In genomic region chr20:50959543-50960126, GRCh38 we compare ENCODE assay signal across 8 cellular contexts. TPM values are rescaled to one million over a fixed set of nuclear protein-coding genes. Genes with fewer than 3 reads are reported as not detected.
DNase-seq lines count a peak whose midpoint lies in the region; ATAC-seq and TF ChIP-seq lines count a peak whose summit lies in the region.

No MANE protein-coding gene starts in this region.

- H3K79me2 ChIP-seq in mesendoderm (ENCODE audit: control insufficient read depth, insufficient read depth, low read length) = peaks cover 39% of the 10 kb centered on the region

- peak overlapping the region; percentile 95 for H3K56ac ChIP-seq in mesendoderm (ENCODE audit: low read length)

- peak overlapping the region; percentile 75 for H3K9ac ChIP-seq in mesendoderm (ENCODE audit: low read length)

- no peak overlapping the region for H4K8ac ChIP-seq in mesendoderm (ENCODE audit: low read depth, low read length)

- TF ChIP-seq CTCF in cardiac muscle cell (IDR thresholded peaks at IDR 0.05; ENCODE audit: low read depth, low read length) = no peak
- no peak for TF ChIP-seq CTCF in brain microvascular endothelial cell (IDR thresholded peaks at IDR 0.05; ENCODE audit: low read depth, low read length, missing control alignments)
- TF ChIP-seq CTCF in upper lobe of right lung (IDR thresholded peaks at IDR 0.05) = no peak

- peaks cover 18% of the 10 kb centered on the region for H3K79me1 ChIP-seq in mesendoderm (ENCODE audit: low read length)

- WGBS in mesendoderm (ENCODE audit: extremely low coverage, insufficient coverage, low lambda C conversion rate) = no CpG with 5 or more reads among the region's 25 CpGs

- ATAC-seq in upper lobe of right lung (no peak), GM21723 (IDR thresholded peaks at IDR 0.05; ENCODE audit: unreplicated experiment) (no peak)

- H4K5ac ChIP-seq in mesendoderm (ENCODE audit: low read length) = no peak overlapping the region

- peaks cover 24% of the 10 kb centered on the region for H3K4me1 ChIP-seq in cardiac muscle cell (ENCODE audit: low read depth)
- peaks cover 5% of the 10 kb centered on the region for H3K4me1 ChIP-seq in mesendoderm (ENCODE audit: control insufficient read depth, low read depth, low read length)
- H3K4me1 ChIP-seq in upper lobe of right lung = peaks cover 32% of the 10 kb centered on the region

- H3K4ac ChIP-seq in mesendoderm (ENCODE audit: low read depth, low read length) = no peak overlapping the region

- H3K27me3 ChIP-seq in cardiac muscle cell (no peaks in the 10 kb centered on the region), brain microvascular endothelial cell (replicated peaks) (no peaks in the 10 kb centered on the region), mesendoderm (ENCODE audit: insufficient read depth, low read length, poor library complexity) (no peaks in the 10 kb centered on the region), upper lobe of right lung (no peaks in the 10 kb centered on the region)

- H2AK5ac ChIP-seq in mesendoderm (ENCODE audit: low read length) = no peak overlapping the region

- peaks cover 17% of the 10 kb centered on the region for H3K36me3 ChIP-seq in cardiac muscle cell
- peaks cover 7% of the 10 kb centered on the region for H3K36me3 ChIP-seq in brain microvascular endothelial cell (replicated peaks)
- no peaks in the 10 kb centered on the region for H3K36me3 ChIP-seq in mesendoderm (ENCODE audit: control insufficient read depth, insufficient read depth, low read length)
- H3K36me3 ChIP-seq in upper lobe of right lung = peaks cover 4% of the 10 kb centered on the region

- intact Hi-C loops in cardiac septum (cut with DNase I) (no loop called here), upper lobe of right lung (cut with DNase I) (no loop called here)

- peak overlapping the region; percentile 94 for H3K4me2 ChIP-seq in mesendoderm (ENCODE audit: low read length)

- DNase-seq in cardiac muscle cell (ENCODE audit: low read depth in 1 of 2, low spot score in 1 of 2) (no peak), cardiac septum (ENCODE audit: low spot score) (no peak), brain microvascular endothelial cell (no peak), mesendoderm (no peak), upper lobe of right lung (no peak), foreskin melanocyte (no peak)
- DNase-seq in stimulated activated naive CD4-positive, alpha-beta T cell treated with Interleukin-2 at 50 U/mL for 16 hours (lab: John Stamatoyannopoulos, UW) = no peak

- no peak overlapping the region for H2BK5ac ChIP-seq in mesendoderm (ENCODE audit: low read length)

- H3K18ac ChIP-seq in mesendoderm (ENCODE audit: low read length) = no peak overlapping the region

- no peak overlapping the region for H2BK120ac ChIP-seq in mesendoderm (ENCODE audit: low read depth, low read length)

- H3K23ac ChIP-seq in mesendoderm (ENCODE audit: low read length) = no peak overlapping the region

- H3K27ac ChIP-seq in cardiac muscle cell = peak overlapping the region; percentile 94
- peak overlapping the region; percentile 99 for H3K27ac ChIP-seq in brain microvascular endothelial cell
- H3K27ac ChIP-seq in mesendoderm (ENCODE audit: low read depth, low read length) = no peak overlapping the region
- H3K27ac ChIP-seq in upper lobe of right lung = peak overlapping the region; percentile 97

- no peak overlapping the region for H2BK15ac ChIP-seq in mesendoderm (replicated peaks; ENCODE audit: low read depth)

- no peaks in the 10 kb centered on the region for H3K9me3 ChIP-seq in cardiac muscle cell (ENCODE audit: low read depth)
- H3K9me3 ChIP-seq in upper lobe of right lung = no peaks in the 10 kb centered on the region

- peak overlapping the region; percentile 93 for H3K4me3 ChIP-seq in cardiac muscle cell
- peak overlapping the region; percentile 98 for H3K4me3 ChIP-seq in brain microvascular endothelial cell (ENCODE audit: low read depth, low read length)
- H3K4me3 ChIP-seq in mesendoderm (ENCODE audit: low read length) = no peak overlapping the region
- peak overlapping the region; percentile 77 for H3K4me3 ChIP-seq in upper lobe of right lung

- in situ Hi-C loops in brain microvascular endothelial cell (cut with HindIII; ENCODE audit: low pct_ligation_motif_present, low sequenced_read_pairs) = no loop called here

RNA-seq across cellular contexts. Expression of gene MOCS3, which starts 1.0 kb away (rescaled TPM):
- total RNA-seq in cardiac muscle cell (9.4 and 9.6 TPM in 2 replicates), cardiac septum (2.8 TPM), upper lobe of right lung (3.4 TPM)
- polyA plus RNA-seq in cardiac muscle cell = 6.2 and 10.3 TPM in 2 replicates
- polyA plus RNA-seq in mesendoderm (2013, experiment 1 of 2) = 4.0 TPM
- 4.3 TPM for polyA plus RNA-seq in mesendoderm (2013, experiment 2 of 2)

RNA-seq across cellular contexts. Expression of gene DPM1, which starts 1.3 kb away (rescaled TPM):
- total RNA-seq in cardiac muscle cell (65.2 and 76.2 TPM in 2 replicates), cardiac septum (48.6 TPM), upper lobe of right lung (30.2 TPM)
- 83.4 and 89.8 TPM in 2 replicates for polyA plus RNA-seq in cardiac muscle cell
- polyA plus RNA-seq in mesendoderm (2013, experiment 1 of 2) = 77.5 TPM
- polyA plus RNA-seq in mesendoderm (2013, experiment 2 of 2) = 81.0 TPM

RNA-seq across cellular contexts. Expression of gene ADNP, which starts 28.4 kb away (rescaled TPM):
- 31.1 and 50.8 TPM in 2 replicates for total RNA-seq in cardiac muscle cell
- 23.2 and 25.2 TPM in 2 replicates for polyA plus RNA-seq in cardiac muscle cell
- total RNA-seq in cardiac septum = 32.8 TPM
- 118 TPM for polyA plus RNA-seq in mesendoderm (2013, experiment 1 of 2)
- polyA plus RNA-seq in mesendoderm (2013, experiment 2 of 2) = 114 TPM
- 54.1 TPM for total RNA-seq in upper lobe of right lung
